14 cellular contexts compared by ENCODE assay signal in the genomic region with DNA sequence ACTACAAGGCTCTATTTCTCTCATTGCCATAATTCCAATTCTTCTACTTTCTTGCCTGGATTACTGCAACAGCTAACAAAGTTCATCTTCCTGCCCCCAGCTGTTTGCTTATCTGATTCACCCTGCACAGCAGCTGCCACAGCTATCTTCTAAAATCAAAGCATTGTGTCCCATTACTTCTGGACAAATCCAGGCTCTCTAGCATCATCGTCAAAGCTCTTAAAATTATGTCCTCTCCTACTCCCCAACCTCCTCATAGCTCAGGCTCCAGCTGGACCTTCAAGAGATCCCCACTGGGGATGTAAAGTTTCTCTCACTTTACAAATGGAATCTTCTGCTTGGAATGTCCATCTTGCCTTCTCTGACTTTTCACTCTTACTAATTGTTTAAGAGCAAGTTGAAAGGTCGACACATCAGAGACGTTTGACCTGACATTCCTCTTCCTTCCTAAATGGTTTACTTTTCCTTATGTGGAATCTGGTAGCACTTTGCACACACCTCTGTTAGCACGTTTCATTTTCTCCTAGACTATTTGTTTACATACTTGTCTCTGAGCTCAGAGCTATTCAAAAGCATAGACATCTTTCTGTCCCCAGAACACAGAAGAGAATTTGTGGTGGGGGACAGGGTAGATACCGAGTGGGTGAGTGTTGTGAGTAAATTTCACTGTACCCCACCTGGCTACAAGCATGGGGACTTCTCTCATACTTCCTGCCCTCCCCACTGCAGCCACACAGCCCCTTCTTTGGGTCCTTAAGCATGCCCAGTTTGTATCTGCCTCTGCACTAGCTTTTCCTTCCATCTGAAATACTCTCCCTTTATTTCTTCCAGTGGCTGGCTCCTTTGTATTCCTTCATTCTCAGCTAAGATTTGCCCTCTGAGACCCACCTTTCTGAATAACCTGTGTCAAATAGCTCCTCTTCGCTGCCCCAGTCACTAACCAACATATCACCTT.
DNase-seq lines count a peak whose midpoint lies in the region; ATAC-seq and TF ChIP-seq lines count a peak whose summit lies in the region.
"Had no signal": no experiment of that assay in that cellular context is flagged by ENCODE, and none has a peak within 500 bp of the region (broad histone marks: within the 10 kb centered on the region; RNA-seq: fewer than 3 reads in every experiment).

No MANE protein-coding gene starts in this region.

- H3K27me3 ChIP-seq in heart left ventricle (no peaks in the 10 kb centered on the region), esophagus squamous epithelium (no peaks in the 10 kb centered on the region), osteoblast (ENCODE audit: insufficient read depth, low read length) (no peaks in the 10 kb centered on the region), upper lobe of right lung (no peaks in the 10 kb centered on the region)
- H3K27me3 ChIP-seq: adrenal gland, colonic mucosa, thyroid gland had no signal

- TF ChIP-seq POLR2A in heart left ventricle (IDR thresholded peaks at IDR 0.05) = no peak
- TF ChIP-seq POLR2A in esophagus squamous epithelium (IDR thresholded peaks at IDR 0.05) = no peak

- no peaks in the 10 kb centered on the region for H4K20me1 ChIP-seq in osteoblast (ENCODE audit: insufficient read depth, low read length)

- WGBS in heart left ventricle, 4 donors = 47 to 53% (median 52%) methylated on average over 6 of the region's 6 CpGs
- 53 to 59% methylated on average over 6 of the region's 6 CpGs for WGBS in esophagus squamous epithelium, 2 donors

- H2AFZ ChIP-seq in osteoblast (ENCODE audit: low read length) = peak overlapping the region; percentile 1

- peak in 3 of 4 donors; percentile 9 to 18 (median 15) for ATAC-seq in heart left ventricle
- ATAC-seq in Right ventricle myocardium inferior = no peak
- peak; percentile 21 for ATAC-seq in upper lobe of right lung

- no peak overlapping the region for H3K4me3 ChIP-seq in heart left ventricle
- H3K4me3 ChIP-seq in esophagus squamous epithelium = no peak overlapping the region
- no peak overlapping the region for H3K4me3 ChIP-seq in osteoblast (ENCODE audit: insufficient read depth, low read length)
- no peak overlapping the region for H3K4me3 ChIP-seq in upper lobe of right lung
- H3K4me3 ChIP-seq: adrenal gland, colonic mucosa, thyroid gland had no signal

- H3K4me2 ChIP-seq in osteoblast (ENCODE audit: insufficient read depth, low read length) = peak overlapping the region; percentile 32

- H3K79me2 ChIP-seq in osteoblast (ENCODE audit: insufficient read depth, low read length) = no peaks in the 10 kb centered on the region

- in situ Hi-C loops in ACHN (cut with HindIII; ENCODE audit: low pct_ligation_motif_present, low pct_unique_long_range_greater_than_20kb, low sequenced_read_pairs) = no loop called here

- H3K36me3 ChIP-seq in heart left ventricle (no peaks in the 10 kb centered on the region), esophagus squamous epithelium (no peaks in the 10 kb centered on the region), osteoblast (ENCODE audit: insufficient read depth, low read length) (no peaks in the 10 kb centered on the region), upper lobe of right lung (no peaks in the 10 kb centered on the region)
- H3K36me3 ChIP-seq: adrenal gland, colonic mucosa, thyroid gland had no signal

- no peak for TF ChIP-seq CTCF in heart left ventricle (IDR thresholded peaks at IDR 0.05)
- TF ChIP-seq CTCF in esophagus squamous epithelium (IDR thresholded peaks at IDR 0.05) = no peak
- TF ChIP-seq CTCF in osteoblast (IDR thresholded peaks at IDR 0.05; ENCODE audit: extremely low read depth, low read depth, low read length) = no peak
- no peak for TF ChIP-seq CTCF in upper lobe of right lung (IDR thresholded peaks at IDR 0.05)

- no peak for DNase-seq in heart left ventricle
- no peak for DNase-seq in Right ventricle myocardium inferior (ENCODE audit: missing footprints)
- DNase-seq in esophagus squamous epithelium (lab: John Stamatoyannopoulos, UW) = no peak
- no peak for DNase-seq in osteoblast (ENCODE audit: insufficient read length, low spot score, missing footprints)
- no peak for DNase-seq in upper lobe of right lung
- DNase-seq in central memory CD4-positive, alpha-beta T cell = no peak
- DNase-seq in ACHN = no peak
- DNase-seq in NAMALWA (ENCODE audit: low spot score) = no peak
- DNase-seq: activated CD4-positive, alpha-beta memory T cell treated with anti-CD3 and anti-CD28 coated beads, Interleukin-2, amount 10 ng/mL, durations not matched to agents 7 days and 5 days; adrenal gland; colonic mucosa; H7; NCI-H1694 treated with DMSO at 0.1 percent for 48 hours; thyroid gland had no signal

- H3K4me1 ChIP-seq in heart left ventricle = peaks cover 12 to 44% (median 28%) of the 10 kb centered on the region in 12 donors
- H3K4me1 ChIP-seq in esophagus squamous epithelium = peaks cover 0 to 34% (median 8%) of the 10 kb centered on the region in 3 donors
- H3K4me1 ChIP-seq in osteoblast (ENCODE audit: insufficient read depth, low read length) = peaks cover 34% of the 10 kb centered on the region
- H3K4me1 ChIP-seq in upper lobe of right lung = peaks cover 15% of the 10 kb centered on the region
- H3K4me1 ChIP-seq: adrenal gland, colonic mucosa had no signal

- peak overlapping the region; percentile 34 to 87 (median 70) for H3K27ac ChIP-seq in heart left ventricle
- peak overlapping the region in 3 of 4 donors; percentile 42 to 48 (median 46) for H3K27ac ChIP-seq in esophagus squamous epithelium
- H3K27ac ChIP-seq in osteoblast (ENCODE audit: low read depth, low read length) = peak overlapping the region; percentile 24
- H3K27ac ChIP-seq in upper lobe of right lung = no peak overlapping the region
- H3K27ac ChIP-seq: colonic mucosa had no signal

- intact Hi-C loops in heart left ventricle (cut with DNase I) = loop anchor here in 6 of 10 donors (2.0 to 10.0 kb wide), 3 partner anchors 59 to 79 kb away; a partner anchor contains a TSS
- intact Hi-C loops in Right ventricle myocardium inferior (cut with DNase I) = loop anchor here (5.0 kb wide), 1 partner anchor 76 kb away; a partner anchor contains a TSS
- intact Hi-C loops in esophagus squamous epithelium (cut with DNase I) = no loop called here
- intact Hi-C loops in upper lobe of right lung (cut with DNase I) = no loop called here

- H3K9me3 ChIP-seq in heart left ventricle (no peaks in the 10 kb centered on the region), esophagus squamous epithelium (no peaks in the 10 kb centered on the region), osteoblast (ENCODE audit: low read depth, low read length) (no peaks in the 10 kb centered on the region), upper lobe of right lung (no peaks in the 10 kb centered on the region)
- H3K9me3 ChIP-seq: adrenal gland, colonic mucosa, thyroid gland had no signal

Comparison
In these comparisons a context has a peak if more than half of its experiments do, and no peak if none do; other contexts are left out.
1. intact Hi-C loops: an anchor here in heart left ventricle (2.0 to 10.0 kb wide) and Right ventricle myocardium inferior (5.0 kb wide); none called in esophagus squamous epithelium and upper lobe of right lung.